In genomic region chr1:77395051-77395450, GRCh38 we compare ENCODE assay signal across 19 cellular contexts.
"Had no signal": no experiment of that assay in that cellular context is flagged by ENCODE, and none has a peak within 500 bp of the region (broad histone marks: within the 10 kb centered on the region; RNA-seq: fewer than 3 reads in every experiment).

No MANE protein-coding gene starts in this region.

- H3K36me3 Mint-ChIP-seq: activated naive CD4-positive, alpha-beta T cell treated with anti-CD3 and anti-CD28 coated beads, Interleukin-2, amount 10 ng/mL, durations not matched to agents 7 days and 5 days; naive B cell; WTC11 had no signal

- H3K27ac Mint-ChIP-seq: activated CD4-positive, alpha-beta T cell treated with anti-CD3 and anti-CD28 coated beads, Interleukin-2, amount 10 ng/mL, durations not matched to agents 7 days and 5 days; activated naive CD4-positive, alpha-beta T cell treated with anti-CD3 and anti-CD28 coated beads, Interleukin-2, amount 10 ng/mL, durations not matched to agents 7 days and 5 days; activated T-helper 2 cell treated with anti-CD3 and anti-CD28 coated beads, Interferon-gamma antibody, Interleukin-2, Interleukin-4, amounts not matched to agents 10 μg/mL and 5 μg/mL and 100 μg/mL, durations not matched to agents 14 hours and 24 hours and 36 hours; progenitor cell of endocrine pancreas; stimulated activated naive CD8-positive, alpha-beta T cell treated with anti-CD3 and anti-CD28 coated beads, Interleukin-15, Interleukin-2, amounts not matched to agents 100 ng/mL and 50 ng/mL, for 24 hours; T-helper 17 cell; WTC11 had no signal

- H3K4me1 ChIP-seq: adrenal gland, body of pancreas, right lobe of liver, vagina had no signal

- ATAC-seq: body of pancreas, right lobe of liver, T-helper 17 cell, WTC11 had no signal

- H3K4me3 ChIP-seq: adrenal gland, body of pancreas, esophagus muscularis mucosa, right lobe of liver, tibial nerve, vagina had no signal

- H3K27me3 ChIP-seq: adrenal gland, body of pancreas, esophagus muscularis mucosa, right lobe of liver, tibial nerve, vagina had no signal

- H3K4me1 Mint-ChIP-seq: activated CD4-positive, alpha-beta T cell treated with anti-CD3 and anti-CD28 coated beads, Interleukin-2, amount 10 ng/mL, durations not matched to agents 7 days and 5 days; activated naive CD4-positive, alpha-beta T cell treated with anti-CD3 and anti-CD28 coated beads, Interleukin-2, amount 10 ng/mL, durations not matched to agents 7 days and 5 days; naive B cell; T-helper 17 cell had no signal

- H3K9me3 Mint-ChIP-seq: activated CD4-positive, alpha-beta T cell treated with anti-CD3 and anti-CD28 coated beads, Interleukin-2, amount 10 ng/mL, durations not matched to agents 7 days and 5 days; activated naive CD4-positive, alpha-beta T cell treated with anti-CD3 and anti-CD28 coated beads, Interleukin-2, amount 10 ng/mL, durations not matched to agents 7 days and 5 days; activated T-helper 2 cell treated with anti-CD3 and anti-CD28 coated beads, Interferon-gamma antibody, Interleukin-2, Interleukin-4, amounts not matched to agents 10 μg/mL and 5 μg/mL and 100 μg/mL, durations not matched to agents 14 hours and 24 hours and 36 hours; naive B cell; stimulated activated naive CD8-positive, alpha-beta T cell treated with anti-CD3 and anti-CD28 coated beads, Interleukin-15, Interleukin-2, amounts not matched to agents 100 ng/mL and 50 ng/mL, for 24 hours; WTC11 had no signal

- H3K4me3 Mint-ChIP-seq: activated CD4-positive, alpha-beta T cell treated with anti-CD3 and anti-CD28 coated beads, Interleukin-2, amount 10 ng/mL, durations not matched to agents 7 days and 5 days; activated naive CD4-positive, alpha-beta T cell treated with anti-CD3 and anti-CD28 coated beads, Interleukin-2, amount 10 ng/mL, durations not matched to agents 7 days and 5 days; naive B cell; stimulated activated naive CD8-positive, alpha-beta T cell treated with anti-CD3 and anti-CD28 coated beads, Interleukin-15, Interleukin-2, amounts not matched to agents 100 ng/mL and 50 ng/mL, for 24 hours; T-helper 17 cell; WTC11 had no signal

- H3K27ac ChIP-seq: adrenal gland, body of pancreas, esophagus muscularis mucosa, right lobe of liver, vagina had no signal

- DNase-seq: activated CD4-positive, alpha-beta T cell treated with anti-CD3 and anti-CD28 coated beads, Interleukin-2, amount 10 ng/mL, durations not matched to agents 7 days and 5 days; activated naive CD4-positive, alpha-beta T cell treated with anti-CD3 and anti-CD28 coated beads, Interleukin-2, amount 10 ng/mL, durations not matched to agents 7 days and 5 days; activated T-cell treated with anti-CD3 and anti-CD28 coated beads for 4 hours; adrenal gland; body of pancreas; cerebellar nuclear complex; kidney; naive B cell; right lobe of liver; stimulated activated CD4-positive, alpha-beta T cell treated with anti-CD3 and anti-CD28 coated beads, Interleukin-4, amount 100 ng/mL, for 1 hour; stimulated activated CD8-positive, alpha-beta memory T cell treated with anti-CD3 and anti-CD28 coated beads, Interleukin-4, amount 100 ng/mL, for 48 hours; T-helper 17 cell had no signal
